8 cellular contexts compared by ENCODE assay signal in the genomic region with DNA sequence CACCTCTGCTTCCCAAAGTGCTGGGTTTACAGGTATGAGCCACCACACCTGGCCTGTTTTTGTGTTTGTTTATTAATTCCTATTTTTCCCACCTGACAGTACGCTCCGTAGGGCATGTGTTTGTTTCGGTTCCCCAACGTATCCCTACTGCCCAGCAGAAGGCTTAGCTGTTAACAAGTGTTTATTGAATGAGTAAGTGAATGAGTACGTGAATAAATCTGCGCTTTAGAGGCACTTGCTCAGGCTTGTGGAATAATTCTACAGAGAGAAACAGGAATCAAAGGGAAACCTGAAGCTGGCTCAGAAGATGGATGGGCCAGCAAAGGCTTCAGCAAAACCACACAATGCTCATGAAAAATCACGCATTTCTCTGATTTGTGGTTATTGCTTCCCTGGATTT.
"Had no signal": no experiment of that assay in that cellular context is flagged by ENCODE, and none has a peak within 500 bp of the region (broad histone marks: within the 10 kb centered on the region; RNA-seq: fewer than 3 reads in every experiment).

No MANE protein-coding gene starts in this region.

- H3K4me3 ChIP-seq: GM23338, K562 had no signal

- FAIRE-seq: H1, H54, HTR-8/SVneo, K562 had no signal

- H3K27ac Mint-ChIP-seq: GM23338 had no signal

- ATAC-seq: GM23338, K562 had no signal

- H3K4me1 Mint-ChIP-seq: GM23338 had no signal

- H3K9me3 Mint-ChIP-seq: GM23338, H9 had no signal

- H3K4me3 Mint-ChIP-seq: GM23338, H9 had no signal

- DNase-seq: H9, HCEC 1CT, IMR-90 had no signal
